In genomic region chr19:39970424-39970673, GRCh38 we compare ENCODE assay signal across 8 cellular contexts.
DNase-seq lines count a peak whose midpoint lies in the region; ATAC-seq, FAIRE-seq and TF ChIP-seq lines count a peak whose summit lies in the region.

No MANE protein-coding gene starts in this region.

- peak overlapping the region; percentile 62 for H3K27ac ChIP-seq in DOHH2 (ENCODE audit: low read depth, low read length)
- peak overlapping the region; percentile 77 for H3K27ac ChIP-seq in parathyroid adenoma

- no peak for FAIRE-seq in D721Med (lab: Jason Lieb, UNC)

- H3K9me2 ChIP-seq in DOHH2 (replicated peaks; ENCODE audit: control insufficient read depth, low read length) = no peaks in the 10 kb centered on the region

- H3K4me3 ChIP-seq in DOHH2 (ENCODE audit: low read length) (peak overlapping the region; percentile 92), parathyroid adenoma (ENCODE audit: low read depth, low read length) (peak overlapping the region; percentile 97)

- no peaks in the 10 kb centered on the region for H3F3A ChIP-seq in DOHH2 (ENCODE audit: control insufficient read depth, insufficient read depth)

- H2AFZ ChIP-seq in parathyroid adenoma = peak overlapping the region; percentile 85

- H3K79me2 ChIP-seq in DOHH2 (ENCODE audit: control insufficient read depth, low read length) (peaks cover 29% of the 10 kb centered on the region), parathyroid adenoma (peaks cover 14% of the 10 kb centered on the region)

- H3K36me3 ChIP-seq in DOHH2 (ENCODE audit: control insufficient read depth, low read length) = peaks cover 36% of the 10 kb centered on the region
- H3K36me3 ChIP-seq in parathyroid adenoma (ENCODE audit: control insufficient read depth, insufficient read depth, low read length) = no peaks in the 10 kb centered on the region

- no peaks in the 10 kb centered on the region for H4K20me1 ChIP-seq in DOHH2 (ENCODE audit: control insufficient read depth, insufficient read depth, low read depth, low read length)

- peak overlapping the region; percentile 5 for H3K9ac ChIP-seq in parathyroid adenoma

- TF ChIP-seq CTCF in DOHH2 (IDR thresholded peaks at IDR 0.05; ENCODE audit: low read depth, low read length, poor library complexity, severe bottlenecking) (no peak), parathyroid adenoma (IDR thresholded peaks at IDR 0.05) (no peak), D721Med (IDR thresholded peaks at IDR 0.05; ENCODE audit: insufficient read depth, missing control alignments) (no peak)

- peak; percentile 31 for DNase-seq in fibroblast of gingiva (ENCODE audit: low read depth)
- no peak for DNase-seq in NCI-H69 (lab: John Stamatoyannopoulos, UW)
- DNase-seq in D721Med (ENCODE audit: insufficient read length, low spot score) = no peak
- no peak for DNase-seq in C1 segment of cervical spinal cord (lab: John Stamatoyannopoulos, UW)

- peak overlapping the region; percentile 95 for H3K4me2 ChIP-seq in DOHH2 (ENCODE audit: low read length)
- H3K4me2 ChIP-seq in parathyroid adenoma (ENCODE audit: low read length) = peak overlapping the region; percentile 70

- H3K9me3 ChIP-seq in DOHH2 (ENCODE audit: control insufficient read depth, insufficient read depth, low read length) = no peaks in the 10 kb centered on the region
- H3K9me3 ChIP-seq in parathyroid adenoma (ENCODE audit: control insufficient read depth, low read length) = no peaks in the 10 kb centered on the region

- H3K27me3 ChIP-seq in DOHH2 (ENCODE audit: control insufficient read depth, low read length) = no peaks in the 10 kb centered on the region
- H3K27me3 ChIP-seq in parathyroid adenoma (ENCODE audit: control insufficient read depth, insufficient read depth, low read length) = no peaks in the 10 kb centered on the region

- H3K4me1 ChIP-seq in DOHH2 (ENCODE audit: control insufficient read depth, low read length) = peaks cover 24% of the 10 kb centered on the region
- peaks cover 7% of the 10 kb centered on the region for H3K4me1 ChIP-seq in parathyroid adenoma

- ATAC-seq in HG02678 (IDR thresholded peaks at IDR 0.05; ENCODE audit: unreplicated experiment) (peak; percentile 8), SK-N-SH treated with all-trans-retinoic acid at 6 μM for 48 hours (peak; percentile 41)

TF ChIP-seq in SK-N-SH treated with all-trans-retinoic acid at 6 μM for 48 hours, 23 proteins besides CTCF, POLR2A, EP300 and RAD21:
- no peak for TF ChIP-seq ZNF8 (CRISPR knock-in tag; IDR thresholded peaks at IDR 0.05)
- TF ChIP-seq ARNTL (CRISPR knock-in tag; IDR thresholded peaks at IDR 0.05; ENCODE audit: borderline replicate concordance, low read depth) = no peak
- TF ChIP-seq TCF4 (CRISPR knock-in tag; IDR thresholded peaks at IDR 0.05; ENCODE audit: borderline replicate concordance) = no peak
- 0 out of 2 replicates have a peak, but pooled peaks have one; percentile 24 for TF ChIP-seq TSHZ2 (CRISPR knock-in tag; IDR thresholded peaks at IDR 0.05)
